2 cellular contexts compared by ENCODE assay signal in the genomic region with DNA sequence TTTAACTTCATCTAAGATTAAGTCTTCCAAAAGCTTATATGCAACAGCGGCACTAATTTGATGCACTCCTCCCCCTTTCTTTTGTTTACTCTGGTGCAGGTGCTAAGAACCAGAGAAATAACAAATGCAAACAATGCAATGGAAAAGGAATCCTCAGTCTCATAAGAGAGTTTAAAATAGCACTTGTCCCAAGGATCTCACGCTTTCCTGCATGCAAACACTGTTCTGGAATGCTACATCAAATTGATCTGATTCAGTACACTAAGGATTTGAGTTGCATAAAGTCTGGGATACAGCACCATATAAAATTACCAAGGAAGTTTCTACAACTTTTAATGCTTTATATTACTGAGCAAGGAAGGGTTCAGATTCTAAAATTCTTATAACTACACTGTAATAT.
TF ChIP-seq lines count a peak whose summit lies in the region.

No MANE protein-coding gene starts in this region.

TF ChIP-seq in HCT116, 20 proteins besides CTCF, POLR2A, EP300 and RAD21:
- no peak for TF ChIP-seq CEBPB (IDR thresholded peaks at IDR 0.05; ENCODE audit: low read depth)
- no peak for TF ChIP-seq MAX (IDR thresholded peaks at IDR 0.05)
- TF ChIP-seq, protein P1, sequence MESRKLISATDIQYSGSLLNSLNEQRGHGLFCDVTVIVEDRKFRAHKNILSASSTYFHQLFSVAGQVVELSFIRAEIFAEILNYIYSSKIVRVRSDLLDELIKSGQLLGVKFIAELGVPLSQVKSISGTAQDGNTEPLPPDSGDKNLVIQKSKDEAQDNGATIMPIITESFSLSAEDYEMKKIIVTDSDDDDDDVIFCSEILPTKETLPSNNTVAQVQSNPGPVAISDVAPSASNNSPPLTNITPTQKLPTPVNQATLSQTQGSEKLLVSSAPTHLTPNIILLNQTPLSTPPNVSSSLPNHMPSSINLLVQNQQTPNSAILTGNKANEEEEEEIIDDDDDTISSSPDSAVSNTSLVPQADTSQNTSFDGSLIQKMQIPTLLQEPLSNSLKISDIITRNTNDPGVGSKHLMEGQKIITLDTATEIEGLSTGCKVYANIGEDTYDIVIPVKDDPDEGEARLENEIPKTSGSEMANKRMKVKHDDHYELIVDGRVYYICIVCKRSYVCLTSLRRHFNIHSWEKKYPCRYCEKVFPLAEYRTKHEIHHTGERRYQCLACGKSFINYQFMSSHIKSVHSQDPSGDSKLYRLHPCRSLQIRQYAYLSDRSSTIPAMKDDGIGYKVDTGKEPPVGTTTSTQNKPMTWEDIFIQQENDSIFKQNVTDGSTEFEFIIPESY (IDR thresholded peaks at IDR 0.05; ENCODE audit: extremely low read depth, insufficient replicate concordance, low read length) = no peak
- no peak for TF ChIP-seq ATF3 (IDR thresholded peaks at IDR 0.05)
- TF ChIP-seq CBX3 (IDR thresholded peaks at IDR 0.05; ENCODE audit: low read depth) = no peak
- TF ChIP-seq, protein P2, sequence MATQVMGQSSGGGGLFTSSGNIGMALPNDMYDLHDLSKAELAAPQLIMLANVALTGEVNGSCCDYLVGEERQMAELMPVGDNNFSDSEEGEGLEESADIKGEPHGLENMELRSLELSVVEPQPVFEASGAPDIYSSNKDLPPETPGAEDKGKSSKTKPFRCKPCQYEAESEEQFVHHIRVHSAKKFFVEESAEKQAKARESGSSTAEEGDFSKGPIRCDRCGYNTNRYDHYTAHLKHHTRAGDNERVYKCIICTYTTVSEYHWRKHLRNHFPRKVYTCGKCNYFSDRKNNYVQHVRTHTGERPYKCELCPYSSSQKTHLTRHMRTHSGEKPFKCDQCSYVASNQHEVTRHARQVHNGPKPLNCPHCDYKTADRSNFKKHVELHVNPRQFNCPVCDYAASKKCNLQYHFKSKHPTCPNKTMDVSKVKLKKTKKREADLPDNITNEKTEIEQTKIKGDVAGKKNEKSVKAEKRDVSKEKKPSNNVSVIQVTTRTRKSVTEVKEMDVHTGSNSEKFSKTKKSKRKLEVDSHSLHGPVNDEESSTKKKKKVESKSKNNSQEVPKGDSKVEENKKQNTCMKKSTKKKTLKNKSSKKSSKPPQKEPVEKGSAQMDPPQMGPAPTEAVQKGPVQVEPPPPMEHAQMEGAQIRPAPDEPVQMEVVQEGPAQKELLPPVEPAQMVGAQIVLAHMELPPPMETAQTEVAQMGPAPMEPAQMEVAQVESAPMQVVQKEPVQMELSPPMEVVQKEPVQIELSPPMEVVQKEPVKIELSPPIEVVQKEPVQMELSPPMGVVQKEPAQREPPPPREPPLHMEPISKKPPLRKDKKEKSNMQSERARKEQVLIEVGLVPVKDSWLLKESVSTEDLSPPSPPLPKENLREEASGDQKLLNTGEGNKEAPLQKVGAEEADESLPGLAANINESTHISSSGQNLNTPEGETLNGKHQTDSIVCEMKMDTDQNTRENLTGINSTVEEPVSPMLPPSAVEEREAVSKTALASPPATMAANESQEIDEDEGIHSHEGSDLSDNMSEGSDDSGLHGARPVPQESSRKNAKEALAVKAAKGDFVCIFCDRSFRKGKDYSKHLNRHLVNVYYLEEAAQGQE (IDR thresholded peaks at IDR 0.05; ENCODE audit: low read depth) = no peak
- TF ChIP-seq POLR2AphosphoS5 (IDR thresholded peaks at IDR 0.05; ENCODE audit: low read depth, low read length) = no peak
- no peak for TF ChIP-seq TCF7L2 (IDR thresholded peaks at IDR 0.05; ENCODE audit: borderline replicate concordance, extremely low read depth, insufficient read depth, insufficient read length)
- TF ChIP-seq SRF (IDR thresholded peaks at IDR 0.05; ENCODE audit: low read depth) = no peak
- no peak for TF ChIP-seq FOSL1 (IDR thresholded peaks at IDR 0.05; ENCODE audit: low read depth)
- TF ChIP-seq EZH2 (IDR thresholded peaks at IDR 0.05) = no peak
- no peak for TF ChIP-seq ZNF274 (IDR thresholded peaks at IDR 0.05; ENCODE audit: low read depth, low read length)
- no peak for TF ChIP-seq YY1 (IDR thresholded peaks at IDR 0.05; ENCODE audit: extremely low read depth, insufficient replicate concordance, low read depth, low read length)
- no peak for TF ChIP-seq JUND (IDR thresholded peaks at IDR 0.05)
- no peak for TF ChIP-seq EGR1 (IDR thresholded peaks at IDR 0.05; ENCODE audit: low read depth)
- TF ChIP-seq ELF1 (IDR thresholded peaks at IDR 0.05; ENCODE audit: borderline replicate concordance, low read depth) = no peak
- TF ChIP-seq SP1 (IDR thresholded peaks at IDR 0.05; ENCODE audit: low read depth) = no peak
- no peak for TF ChIP-seq EZH2phosphoT487 (IDR thresholded peaks at IDR 0.05; ENCODE audit: borderline replicate concordance)

TF ChIP-seq in GM12878, 131 proteins besides CTCF, POLR2A, EP300 and RAD21:
- TF ChIP-seq IRF4 (IDR thresholded peaks at IDR 0.05; ENCODE audit: low read depth, low read length) (no peak), FOXK2 (IDR thresholded peaks at IDR 0.05) (no peak), IKZF1 (conservative IDR thresholded peaks at IDR 0.05) (no peak), CREM (IDR thresholded peaks at IDR 0.05; ENCODE audit: low read depth) (no peak), BHLHE40 (IDR thresholded peaks at IDR 0.05; ENCODE audit: borderline replicate concordance in 1 of 2, low read depth in 2 of 2, low read length in 1 of 2) (no peak), NR2C2 (IDR thresholded peaks at IDR 0.05; ENCODE audit: borderline replicate concordance, control insufficient read depth, insufficient read length, low read depth) (no peak), USF2 (IDR thresholded peaks at IDR 0.05; ENCODE audit: borderline replicate concordance, low read depth, low read length) (no peak), SREBF2 (IDR thresholded peaks at IDR 0.05; ENCODE audit: low read length) (no peak)
